23 cellular contexts compared by ENCODE assay signal in genomic region chr2:37783545-37783944, GRCh38.
"Had no signal": no experiment of that assay in that cellular context is flagged by ENCODE, and none has a peak within 500 bp of the region (broad histone marks: within the 10 kb centered on the region; RNA-seq: fewer than 3 reads in every experiment).

No MANE protein-coding gene starts in this region.

- H3K4me3 ChIP-seq: heart right ventricle, neural progenitor cell, smooth muscle cell, suprapubic skin, vagina had no signal

- H3K9ac ChIP-seq: neural progenitor cell had no signal

- H3K27me3 ChIP-seq: foreskin keratinocyte, heart right ventricle, neural progenitor cell, suprapubic skin, vagina had no signal

- H3K36me3 ChIP-seq: heart right ventricle, neural progenitor cell, suprapubic skin, vagina had no signal

- DNase-seq: activated CD4-positive, alpha-beta memory T cell treated with anti-CD3 and anti-CD28 coated beads, Interleukin-2, amount 10 ng/mL, durations not matched to agents 7 days and 5 days; activated CD4-positive, alpha-beta T cell treated with anti-CD3 and anti-CD28 coated beads for 1 hour; activated CD4-positive, alpha-beta T cell treated with anti-CD3 and anti-CD28 coated beads, Interleukin-2, amount 10 ng/mL, durations not matched to agents 7 days and 5 days; activated CD8-positive, alpha-beta memory T cell treated with anti-CD3 and anti-CD28 coated beads, Interleukin-2, amount 50 U/mL, for 48 hours; activated gamma-delta T cell; activated naive CD4-positive, alpha-beta T cell treated with anti-CD3 and anti-CD28 coated beads, Interleukin-2, amount 10 ng/mL, durations not matched to agents 7 days and 5 days; activated T-cell treated with anti-CD3 and anti-CD28 coated beads, Interleukin-2, amount 50 U/mL, for 24 hours; caudate nucleus; endodermal cell; heart right ventricle; midbrain; natural killer cell; posterior cingulate gyrus; stimulated activated CD4-positive, alpha-beta T cell treated with anti-CD3 and anti-CD28 coated beads, Interleukin-1b, Interleukin-23, amount 100 ng/mL, for 48 hours; stimulated activated naive CD4-positive, alpha-beta T cell; SW 1271 had no signal

- H3K4me1 ChIP-seq: neural progenitor cell had no signal

- ATAC-seq: esophagus mucosa, foreskin keratinocyte, heart right ventricle, natural killer cell, WTC11 had no signal

- H3K4me2 ChIP-seq: neural progenitor cell had no signal

- H3K27ac ChIP-seq: foreskin keratinocyte, heart right ventricle, neural progenitor cell, suprapubic skin had no signal

- H3K9me3 ChIP-seq: vagina had no signal
